In genomic region chr6:95866732-95867131, GRCh38 we compare ENCODE assay signal across 9 cellular contexts.
DNase-seq lines count a peak whose midpoint lies in the region; ATAC-seq and TF ChIP-seq lines count a peak whose summit lies in the region.
"Had no signal": no experiment of that assay in that cellular context is flagged by ENCODE, and none has a peak within 500 bp of the region (broad histone marks: within the 10 kb centered on the region; RNA-seq: fewer than 3 reads in every experiment).

No MANE protein-coding gene starts in this region.

- no peaks in the 10 kb centered on the region for H3K4me1 ChIP-seq in parathyroid adenoma

- H3K36me3 ChIP-seq in parathyroid adenoma (ENCODE audit: control insufficient read depth, insufficient read depth, low read length) = no peaks in the 10 kb centered on the region

- no peak overlapping the region for H3K9ac ChIP-seq in parathyroid adenoma

- no peaks in the 10 kb centered on the region for H3K9me3 ChIP-seq in parathyroid adenoma (ENCODE audit: control insufficient read depth, low read length)

- in situ Hi-C loops in astrocyte of the spinal cord (cut with HindIII; ENCODE audit: low sequenced_read_pairs) = no loop called here

- peak; percentile 47 for DNase-seq in DMS53 (lab: John Stamatoyannopoulos, UW)
- DNase-seq in DMS53 treated with DMSO at 0.1 percent for 48 hours (lab: John Stamatoyannopoulos, UW; ENCODE audit: unreplicated experiment) = no peak
- peak; percentile 10 for DNase-seq in LoVo (ENCODE audit: low spot score)
- DNase-seq in astrocyte of the spinal cord (ENCODE audit: low read depth, low spot score) = no peak
- no peak for DNase-seq in GM19240 (ENCODE audit: insufficient read length, low spot score)
- DNase-seq in mesenteric fat pad (ENCODE audit: low spot score) = no peak
- DNase-seq: effector memory CD4-positive, alpha-beta T cell had no signal

- no peaks in the 10 kb centered on the region for H3K27me3 ChIP-seq in parathyroid adenoma (ENCODE audit: control insufficient read depth, insufficient read depth, low read length)

- H3K27ac ChIP-seq in parathyroid adenoma = no peak overlapping the region

- no peaks in the 10 kb centered on the region for H3K79me2 ChIP-seq in parathyroid adenoma

- no peak for ATAC-seq in GM19452 (IDR thresholded peaks at IDR 0.05; ENCODE audit: unreplicated experiment)

- TF ChIP-seq CTCF in astrocyte of the spinal cord (IDR thresholded peaks at IDR 0.05; ENCODE audit: low read depth, low read length) (peak; percentile 18), parathyroid adenoma (IDR thresholded peaks at IDR 0.05) (peak; percentile 18)

- no peak overlapping the region for H3K4me2 ChIP-seq in parathyroid adenoma (ENCODE audit: low read length)

- no peak overlapping the region for H2AFZ ChIP-seq in parathyroid adenoma

- H3K4me3 ChIP-seq in astrocyte of the spinal cord (ENCODE audit: low read depth, low read length) (no peak overlapping the region), parathyroid adenoma (ENCODE audit: low read depth, low read length) (no peak overlapping the region)

Comparison
In these comparisons a context has a peak if more than half of its experiments do, and no peak if none do; other contexts are left out.
1. DNase-seq: peak in DMS53 (single experiment) and LoVo (single experiment); none in DMS53 treated with DMSO at 0.1 percent for 48 hours (single experiment), astrocyte of the spinal cord (single experiment), GM19240 (single experiment) and mesenteric fat pad (single experiment).